ENCODE assay signal across 21 cellular contexts in genomic region chr14:83470466-83470865, GRCh38.
DNase-seq lines count a peak whose midpoint lies in the region; ATAC-seq and TF ChIP-seq lines count a peak whose summit lies in the region.
"Had no signal": no experiment of that assay in that cellular context is flagged by ENCODE, and none has a peak within 500 bp of the region (broad histone marks: within the 10 kb centered on the region; RNA-seq: fewer than 3 reads in every experiment).

No MANE protein-coding gene starts in this region.

- H3K27me3 ChIP-seq in adipocyte (replicated peaks; ENCODE audit: control insufficient read depth, insufficient read depth, low read length) = no peaks in the 10 kb centered on the region
- H3K27me3 ChIP-seq: sigmoid colon, testis had no signal

- DNase-seq in EL = peak; percentile 23
- DNase-seq in MV-4-11 (lab: John Stamatoyannopoulos, UW) = peak; percentile 89
- peak; percentile 63 for DNase-seq in adipocyte (ENCODE audit: low read depth)
- DNase-seq in osteocyte (ENCODE audit: extremely low spot score, unreplicated experiment) = no peak
- no peak for DNase-seq in globus pallidus (ENCODE audit: low spot score)
- DNase-seq in NCI-H1930 (lab: John Stamatoyannopoulos, UW) = no peak
- DNase-seq: activated CD8-positive, alpha-beta memory T cell treated with anti-CD3 and anti-CD28 coated beads for 24 hours; activated naive CD4-positive, alpha-beta T cell treated with anti-CD3 and anti-CD28 coated beads for 36 hours; activated T-cell treated with anti-CD3 and anti-CD28 coated beads, Interleukin-2, amount 50 U/mL, for 4 hours; anterior cingulate cortex; Caco-2; naive thymus-derived CD8-positive, alpha-beta T cell; NCI-H187; NCI-H748 treated with DMSO at 0.1 percent for 48 hours; sigmoid colon; testis had no signal

- no peak for TF ChIP-seq CTCF in osteocyte (IDR thresholded peaks at IDR 0.05)

- H3K27me3 Mint-ChIP-seq in osteocyte (ENCODE audit: unreplicated experiment) = no peaks in the 10 kb centered on the region
- H3K27me3 Mint-ChIP-seq: B cell; central memory CD8-positive, alpha-beta T cell; naive thymus-derived CD8-positive, alpha-beta T cell had no signal

- no peaks in the 10 kb centered on the region for H3K36me3 Mint-ChIP-seq in osteocyte (ENCODE audit: unreplicated experiment)
- H3K36me3 Mint-ChIP-seq: naive thymus-derived CD8-positive, alpha-beta T cell had no signal

- no peaks in the 10 kb centered on the region for H3K9me3 Mint-ChIP-seq in osteocyte (ENCODE audit: unreplicated experiment)

- H3K36me3 ChIP-seq in adipocyte (ENCODE audit: control insufficient read depth, insufficient read depth, low read length, severe bottlenecking) = no peaks in the 10 kb centered on the region
- H3K36me3 ChIP-seq: sigmoid colon had no signal

- H3K9ac ChIP-seq in adipocyte (ENCODE audit: low read length) = no peak overlapping the region

- no peak for ATAC-seq in GM18907 (IDR thresholded peaks at IDR 0.05; ENCODE audit: unreplicated experiment)
- ATAC-seq: activated T-cell treated with anti-CD3 and anti-CD28 coated beads, Interleukin-2, amount 50 U/mL, for 4 hours; HepG2; naive thymus-derived CD8-positive, alpha-beta T cell; Panc1 had no signal

- peak overlapping the region; percentile 2 for H3K4me3 Mint-ChIP-seq in osteocyte (ENCODE audit: unreplicated experiment)
- H3K4me3 Mint-ChIP-seq: activated naive CD4-positive, alpha-beta T cell treated with anti-CD3 and anti-CD28 coated beads for 36 hours; activated T-cell treated with anti-CD3 and anti-CD28 coated beads, Interleukin-2, amount 50 U/mL, for 4 hours; B cell; central memory CD8-positive, alpha-beta T cell; naive thymus-derived CD8-positive, alpha-beta T cell had no signal

- peaks cover 31% of the 10 kb centered on the region for H3K4me1 Mint-ChIP-seq in osteocyte (ENCODE audit: unreplicated experiment)
- H3K4me1 Mint-ChIP-seq: B cell; central memory CD8-positive, alpha-beta T cell; naive thymus-derived CD8-positive, alpha-beta T cell had no signal

- no peak overlapping the region for H3K27ac Mint-ChIP-seq in osteocyte (ENCODE audit: unreplicated experiment)
- H3K27ac Mint-ChIP-seq: activated naive CD4-positive, alpha-beta T cell treated with anti-CD3 and anti-CD28 coated beads for 36 hours; B cell; naive thymus-derived CD8-positive, alpha-beta T cell had no signal

- no peaks in the 10 kb centered on the region for H3K4me1 ChIP-seq in adipocyte (ENCODE audit: control insufficient read depth, insufficient read depth, low read length)
- H3K4me1 ChIP-seq: sigmoid colon, testis had no signal

- peak overlapping the region; percentile 46 for H3K4me3 ChIP-seq in adipocyte (ENCODE audit: low read length)
- H3K4me3 ChIP-seq: sigmoid colon, testis had no signal

- H3K9me3 ChIP-seq in adipocyte (ENCODE audit: control insufficient read depth, low read length) = no peaks in the 10 kb centered on the region
- H3K9me3 ChIP-seq: Caco-2, sigmoid colon, testis had no signal

Comparison
In these comparisons a context has a peak if more than half of its experiments do, and no peak if none do; other contexts are left out.
1. DNase-seq: peak in EL (single experiment), MV-4-11 (single experiment) and adipocyte (single experiment); none in osteocyte (single experiment), globus pallidus (single experiment) and NCI-H1930 (0 of 2).